In genomic region chr20:49400410-49400809, GRCh38 we compare ENCODE assay signal across 13 cellular contexts.
DNase-seq lines count a peak whose midpoint lies in the region; ATAC-seq and TF ChIP-seq lines count a peak whose summit lies in the region.
"Had no signal": no experiment of that assay in that cellular context is flagged by ENCODE, and none has a peak within 500 bp of the region (broad histone marks: within the 10 kb centered on the region; RNA-seq: fewer than 3 reads in every experiment).

No MANE protein-coding gene starts in this region.

- in situ Hi-C loops in astrocyte of the spinal cord (cut with HindIII; ENCODE audit: low sequenced_read_pairs), result no loop called here

- H3K27ac ChIP-seq in sigmoid colon, result peak overlapping the region; percentile 89 to 97 (median 92)

- H3K36me3 Mint-ChIP-seq in activated CD4-positive, alpha-beta T cell treated with anti-CD3 and anti-CD28 coated beads, Interleukin-2, amount 10 ng/mL, durations not matched to agents 24 days and 14 days (ENCODE audit: low read depth), result no peaks in the 10 kb centered on the region
- H3K36me3 Mint-ChIP-seq: T-cell had no signal

- peak; percentile 65 to 67 for ATAC-seq in left cardiac atrium
- ATAC-seq in HG03108 (IDR thresholded peaks at IDR 0.05; ENCODE audit: unreplicated experiment), result no peak
- ATAC-seq: GM23338, T-cell had no signal

- no peaks in the 10 kb centered on the region for H3K27me3 ChIP-seq in sigmoid colon

- H3K4me3 Mint-ChIP-seq in activated CD4-positive, alpha-beta T cell treated with anti-CD3 and anti-CD28 coated beads, Interleukin-2, amount 10 ng/mL, durations not matched to agents 24 days and 14 days, result no peak overlapping the region
- H3K4me3 Mint-ChIP-seq: GM23338, immature natural killer cell, T-cell had no signal

- no peaks in the 10 kb centered on the region for H3K36me3 ChIP-seq in sigmoid colon

- DNase-seq in AG08396 (ENCODE audit: low spot score) (peak; percentile 21), astrocyte of the spinal cord (ENCODE audit: low read depth, low spot score) (peak; percentile 48), left cardiac atrium (peak; percentile 45), sigmoid colon (peak; percentile 93), NCI-H2196 (lab: John Stamatoyannopoulos, UW; ENCODE audit: unreplicated experiment) (no peak), KG1 (lab: John Stamatoyannopoulos, UW) (no peak)
- DNase-seq in activated CD4-positive, alpha-beta T cell treated with anti-CD3 and anti-CD28 coated beads, Interleukin-2, amount 10 ng/mL, durations not matched to agents 24 days and 14 days, result no peak
- DNase-seq: immature natural killer cell, NCI-H1436 treated with DMSO at 0.1 percent for 48 hours, NCI-H446, T-cell had no signal

- TF ChIP-seq POLR2A in sigmoid colon (IDR thresholded peaks at IDR 0.05), result no peak

- 61 to 79% methylated on average over 7 of the region's 7 CpGs for WGBS in sigmoid colon, 2 donors

- TF ChIP-seq CTCF in astrocyte of the spinal cord (IDR thresholded peaks at IDR 0.05; ENCODE audit: low read depth, low read length) (no peak), sigmoid colon (IDR thresholded peaks at IDR 0.05) (no peak)

- H3K27me3 Mint-ChIP-seq in activated CD4-positive, alpha-beta T cell treated with anti-CD3 and anti-CD28 coated beads, Interleukin-2, amount 10 ng/mL, durations not matched to agents 24 days and 14 days, result peaks cover 7% of the 10 kb centered on the region

- H3K27ac Mint-ChIP-seq in activated CD4-positive, alpha-beta T cell treated with anti-CD3 and anti-CD28 coated beads, Interleukin-2, amount 10 ng/mL, durations not matched to agents 24 days and 14 days, result no peak overlapping the region
- H3K27ac Mint-ChIP-seq: GM23338, immature natural killer cell, T-cell had no signal

- TF ChIP-seq EP300 in sigmoid colon (IDR thresholded peaks at IDR 0.05), result peak in 3 of 4 donors; percentile 61 to 80 (median 70)

- H3K4me1 Mint-ChIP-seq in activated CD4-positive, alpha-beta T cell treated with anti-CD3 and anti-CD28 coated beads, Interleukin-2, amount 10 ng/mL, durations not matched to agents 24 days and 14 days, result no peaks in the 10 kb centered on the region
- H3K4me1 Mint-ChIP-seq: immature natural killer cell, T-cell had no signal

- no peaks in the 10 kb centered on the region for H3K9me3 ChIP-seq in sigmoid colon

- no peaks in the 10 kb centered on the region for H3K9me3 Mint-ChIP-seq in activated CD4-positive, alpha-beta T cell treated with anti-CD3 and anti-CD28 coated beads, Interleukin-2, amount 10 ng/mL, durations not matched to agents 24 days and 14 days
- H3K9me3 Mint-ChIP-seq: immature natural killer cell, T-cell had no signal

- H3K4me1 ChIP-seq in sigmoid colon, result peaks cover 0 to 83% (median 73%) of the 10 kb centered on the region in 4 donors

- intact Hi-C loops in left cardiac atrium (cut with DNase I), result no loop called here
- intact Hi-C loops in sigmoid colon (cut with DNase I), result no loop called here
- intact Hi-C loops in activated CD4-positive, alpha-beta T cell treated with anti-CD3 and anti-CD28 coated beads, Interleukin-2, amount 10 ng/mL, durations not matched to agents 24 days and 14 days (cut with micrococcal nuclease), result no loop called here

- H3K4me3 ChIP-seq in astrocyte of the spinal cord (ENCODE audit: low read depth, low read length) (no peak overlapping the region), sigmoid colon (peak overlapping the region in 1 of 4 donors; percentile 3)
- H3K4me3 ChIP-seq: GM23338 had no signal

Comparison
In these comparisons a context has a peak if more than half of its experiments do, and no peak if none do; other contexts are left out.
1. DNase-seq: peak in AG08396 (single experiment), astrocyte of the spinal cord (single experiment), left cardiac atrium (single experiment) and sigmoid colon (single experiment); none in NCI-H2196 (single experiment), KG1 (single experiment) and activated CD4-positive, alpha-beta T cell treated with anti-CD3 and anti-CD28 coated beads, Interleukin-2, amount 10 ng/mL, durations not matched to agents 24 days and 14 days (single experiment).